ENCODE assay signal across 1 cellular context in the genomic region with DNA sequence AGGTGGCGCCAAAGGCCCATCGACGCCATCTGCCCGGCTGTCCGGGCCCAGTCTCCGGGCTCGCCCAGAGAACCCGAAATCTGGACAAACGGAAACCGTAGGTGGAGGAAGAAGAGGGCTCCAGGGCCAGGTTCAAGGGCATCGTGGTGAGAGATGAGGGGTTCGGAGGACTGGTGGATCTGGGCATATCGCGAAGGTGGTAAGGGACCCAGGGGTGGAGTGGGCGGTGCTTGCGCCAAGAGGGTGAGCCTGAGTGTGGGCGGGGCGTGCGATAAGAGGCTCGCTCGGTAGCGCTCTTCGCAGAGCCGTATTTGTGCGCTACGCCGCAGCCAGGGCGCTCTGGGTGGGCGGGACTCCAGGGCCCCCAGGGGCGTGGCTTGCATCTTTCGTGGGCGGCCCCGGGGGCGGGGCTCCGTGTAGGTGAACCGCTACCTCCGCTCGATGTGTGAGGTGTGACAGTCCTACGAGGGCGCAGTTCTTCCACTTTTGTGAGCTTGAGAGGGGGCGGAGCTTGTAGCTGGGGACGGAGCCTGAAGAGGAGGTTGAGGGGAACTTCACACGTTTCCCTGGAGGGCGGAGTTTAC.
TF ChIP-seq lines count a peak whose summit lies in the region.

No MANE protein-coding gene starts in this region.

TF ChIP-seq in HepG2, 621 proteins besides CTCF, POLR2A, EP300 and RAD21 (continued from another document and continues in another):
- TF ChIP-seq, protein P1, sequence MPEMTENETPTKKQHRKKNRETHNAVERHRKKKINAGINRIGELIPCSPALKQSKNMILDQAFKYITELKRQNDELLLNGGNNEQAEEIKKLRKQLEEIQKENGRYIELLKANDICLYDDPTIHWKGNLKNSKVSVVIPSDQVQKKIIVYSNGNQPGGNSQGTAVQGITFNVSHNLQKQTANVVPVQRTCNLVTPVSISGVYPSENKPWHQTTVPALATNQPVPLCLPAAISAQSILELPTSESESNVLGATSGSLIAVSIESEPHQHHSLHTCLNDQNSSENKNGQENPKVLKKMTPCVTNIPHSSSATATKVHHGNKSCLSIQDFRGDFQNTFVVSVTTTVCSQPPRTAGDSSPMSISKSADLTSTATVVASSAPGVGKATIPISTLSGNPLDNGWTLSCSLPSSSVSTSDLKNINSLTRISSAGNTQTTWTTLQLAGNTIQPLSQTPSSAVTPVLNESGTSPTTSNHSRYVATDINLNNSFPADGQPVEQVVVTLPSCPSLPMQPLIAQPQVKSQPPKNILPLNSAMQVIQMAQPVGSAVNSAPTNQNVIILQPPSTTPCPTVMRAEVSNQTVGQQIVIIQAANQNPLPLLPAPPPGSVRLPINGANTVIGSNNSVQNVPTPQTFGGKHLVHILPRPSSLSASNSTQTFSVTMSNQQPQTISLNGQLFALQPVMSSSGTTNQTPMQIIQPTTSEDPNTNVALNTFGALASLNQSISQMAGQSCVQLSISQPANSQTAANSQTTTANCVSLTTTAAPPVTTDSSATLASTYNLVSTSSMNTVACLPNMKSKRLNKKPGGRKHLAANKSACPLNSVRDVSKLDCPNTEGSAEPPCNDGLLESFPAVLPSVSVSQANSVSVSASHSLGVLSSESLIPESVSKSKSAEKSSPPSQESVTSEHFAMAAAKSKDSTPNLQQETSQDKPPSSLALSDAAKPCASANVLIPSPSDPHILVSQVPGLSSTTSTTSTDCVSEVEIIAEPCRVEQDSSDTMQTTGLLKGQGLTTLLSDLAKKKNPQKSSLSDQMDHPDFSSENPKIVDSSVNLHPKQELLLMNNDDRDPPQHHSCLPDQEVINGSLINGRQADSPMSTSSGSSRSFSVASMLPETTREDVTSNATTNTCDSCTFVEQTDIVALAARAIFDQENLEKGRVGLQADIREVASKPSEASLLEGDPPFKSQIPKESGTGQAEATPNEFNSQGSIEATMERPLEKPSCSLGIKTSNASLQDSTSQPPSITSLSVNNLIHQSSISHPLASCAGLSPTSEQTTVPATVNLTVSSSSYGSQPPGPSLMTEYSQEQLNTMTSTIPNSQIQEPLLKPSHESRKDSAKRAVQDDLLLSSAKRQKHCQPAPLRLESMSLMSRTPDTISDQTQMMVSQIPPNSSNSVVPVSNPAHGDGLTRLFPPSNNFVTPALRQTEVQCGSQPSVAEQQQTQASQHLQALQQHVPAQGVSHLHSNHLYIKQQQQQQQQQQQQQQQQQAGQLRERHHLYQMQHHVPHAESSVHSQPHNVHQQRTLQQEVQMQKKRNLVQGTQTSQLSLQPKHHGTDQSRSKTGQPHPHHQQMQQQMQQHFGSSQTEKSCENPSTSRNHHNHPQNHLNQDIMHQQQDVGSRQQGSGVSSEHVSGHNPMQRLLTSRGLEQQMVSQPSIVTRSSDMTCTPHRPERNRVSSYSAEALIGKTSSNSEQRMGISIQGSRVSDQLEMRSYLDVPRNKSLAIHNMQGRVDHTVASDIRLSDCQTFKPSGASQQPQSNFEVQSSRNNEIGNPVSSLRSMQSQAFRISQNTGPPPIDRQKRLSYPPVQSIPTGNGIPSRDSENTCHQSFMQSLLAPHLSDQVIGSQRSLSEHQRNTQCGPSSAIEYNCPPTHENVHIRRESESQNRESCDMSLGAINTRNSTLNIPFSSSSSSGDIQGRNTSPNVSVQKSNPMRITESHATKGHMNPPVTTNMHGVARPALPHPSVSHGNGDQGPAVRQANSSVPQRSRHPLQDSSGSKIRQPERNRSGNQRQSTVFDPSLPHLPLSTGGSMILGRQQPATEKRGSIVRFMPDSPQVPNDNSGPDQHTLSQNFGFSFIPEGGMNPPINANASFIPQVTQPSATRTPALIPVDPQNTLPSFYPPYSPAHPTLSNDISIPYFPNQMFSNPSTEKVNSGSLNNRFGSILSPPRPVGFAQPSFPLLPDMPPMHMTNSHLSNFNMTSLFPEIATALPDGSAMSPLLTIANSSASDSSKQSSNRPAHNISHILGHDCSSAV (CRISPR knock-in tag; IDR thresholded peaks at IDR 0.05; ENCODE audit: borderline replicate concordance) = no peak
- TF ChIP-seq, protein P2, sequence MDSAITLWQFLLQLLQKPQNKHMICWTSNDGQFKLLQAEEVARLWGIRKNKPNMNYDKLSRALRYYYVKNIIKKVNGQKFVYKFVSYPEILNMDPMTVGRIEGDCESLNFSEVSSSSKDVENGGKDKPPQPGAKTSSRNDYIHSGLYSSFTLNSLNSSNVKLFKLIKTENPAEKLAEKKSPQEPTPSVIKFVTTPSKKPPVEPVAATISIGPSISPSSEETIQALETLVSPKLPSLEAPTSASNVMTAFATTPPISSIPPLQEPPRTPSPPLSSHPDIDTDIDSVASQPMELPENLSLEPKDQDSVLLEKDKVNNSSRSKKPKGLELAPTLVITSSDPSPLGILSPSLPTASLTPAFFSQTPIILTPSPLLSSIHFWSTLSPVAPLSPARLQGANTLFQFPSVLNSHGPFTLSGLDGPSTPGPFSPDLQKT (CRISPR knock-in tag; IDR thresholded peaks at IDR 0.05; ENCODE audit: borderline replicate concordance) = no peak
- TF ChIP-seq, protein P3, sequence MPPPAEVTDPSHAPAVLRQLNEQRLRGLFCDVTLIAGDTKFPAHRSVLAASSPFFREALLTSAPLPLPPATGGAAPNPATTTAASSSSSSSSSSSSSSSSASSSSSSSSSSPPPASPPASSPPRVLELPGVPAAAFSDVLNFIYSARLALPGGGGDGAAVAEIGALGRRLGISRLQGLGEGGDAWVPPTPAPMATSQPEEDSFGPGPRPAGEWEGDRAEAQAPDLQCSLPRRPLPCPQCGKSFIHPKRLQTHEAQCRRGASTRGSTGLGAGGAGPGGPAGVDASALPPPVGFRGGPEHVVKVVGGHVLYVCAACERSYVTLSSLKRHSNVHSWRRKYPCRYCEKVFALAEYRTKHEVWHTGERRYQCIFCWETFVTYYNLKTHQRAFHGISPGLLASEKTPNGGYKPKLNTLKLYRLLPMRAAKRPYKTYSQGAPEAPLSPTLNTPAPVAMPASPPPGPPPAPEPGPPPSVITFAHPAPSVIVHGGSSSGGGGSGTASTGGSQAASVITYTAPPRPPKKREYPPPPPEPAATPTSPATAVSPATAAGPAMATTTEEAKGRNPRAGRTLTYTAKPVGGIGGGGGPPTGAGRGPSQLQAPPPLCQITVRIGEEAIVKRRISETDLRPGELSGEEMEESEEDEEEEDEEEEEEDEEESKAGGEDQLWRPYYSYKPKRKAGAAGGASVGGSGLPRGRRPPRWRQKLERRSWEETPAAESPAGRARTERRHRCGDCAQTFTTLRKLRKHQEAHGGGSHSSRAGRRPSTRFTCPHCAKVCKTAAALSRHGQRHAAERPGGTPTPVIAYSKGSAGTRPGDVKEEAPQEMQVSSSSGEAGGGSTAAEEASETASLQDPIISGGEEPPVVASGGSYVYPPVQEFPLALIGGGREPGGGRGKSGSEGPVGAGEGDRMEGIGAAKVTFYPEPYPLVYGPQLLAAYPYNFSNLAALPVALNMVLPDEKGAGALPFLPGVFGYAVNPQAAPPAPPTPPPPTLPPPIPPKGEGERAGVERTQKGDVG (CRISPR knock-in tag; IDR thresholded peaks at IDR 0.05; ENCODE audit: borderline replicate concordance) = 0 out of 2 replicates have a peak, but pooled peaks have one; percentile 48
- no peak for TF ChIP-seq EZH2 (conservative IDR thresholded peaks at IDR 0.05; ENCODE audit: low read depth, low read length)
- TF ChIP-seq CAMTA2 (CRISPR knock-in tag; IDR thresholded peaks at IDR 0.05; ENCODE audit: borderline replicate concordance) = no peak
- TF ChIP-seq ZNF3 (CRISPR knock-in tag; IDR thresholded peaks at IDR 0.05) = no peak
- TF ChIP-seq CEBPB (IDR thresholded peaks at IDR 0.05; ENCODE audit: borderline replicate concordance, low read depth, low read length) = no peak
- TF ChIP-seq, protein P4, sequence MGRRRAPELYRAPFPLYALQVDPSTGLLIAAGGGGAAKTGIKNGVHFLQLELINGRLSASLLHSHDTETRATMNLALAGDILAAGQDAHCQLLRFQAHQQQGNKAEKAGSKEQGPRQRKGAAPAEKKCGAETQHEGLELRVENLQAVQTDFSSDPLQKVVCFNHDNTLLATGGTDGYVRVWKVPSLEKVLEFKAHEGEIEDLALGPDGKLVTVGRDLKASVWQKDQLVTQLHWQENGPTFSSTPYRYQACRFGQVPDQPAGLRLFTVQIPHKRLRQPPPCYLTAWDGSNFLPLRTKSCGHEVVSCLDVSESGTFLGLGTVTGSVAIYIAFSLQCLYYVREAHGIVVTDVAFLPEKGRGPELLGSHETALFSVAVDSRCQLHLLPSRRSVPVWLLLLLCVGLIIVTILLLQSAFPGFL (CRISPR knock-in tag; IDR thresholded peaks at IDR 0.05) = no peak
- TF ChIP-seq MIER2 (CRISPR knock-in tag; IDR thresholded peaks at IDR 0.05) = 0 out of 2 replicates have a peak, but pooled peaks have one; percentile 16
- TF ChIP-seq, protein P5, sequence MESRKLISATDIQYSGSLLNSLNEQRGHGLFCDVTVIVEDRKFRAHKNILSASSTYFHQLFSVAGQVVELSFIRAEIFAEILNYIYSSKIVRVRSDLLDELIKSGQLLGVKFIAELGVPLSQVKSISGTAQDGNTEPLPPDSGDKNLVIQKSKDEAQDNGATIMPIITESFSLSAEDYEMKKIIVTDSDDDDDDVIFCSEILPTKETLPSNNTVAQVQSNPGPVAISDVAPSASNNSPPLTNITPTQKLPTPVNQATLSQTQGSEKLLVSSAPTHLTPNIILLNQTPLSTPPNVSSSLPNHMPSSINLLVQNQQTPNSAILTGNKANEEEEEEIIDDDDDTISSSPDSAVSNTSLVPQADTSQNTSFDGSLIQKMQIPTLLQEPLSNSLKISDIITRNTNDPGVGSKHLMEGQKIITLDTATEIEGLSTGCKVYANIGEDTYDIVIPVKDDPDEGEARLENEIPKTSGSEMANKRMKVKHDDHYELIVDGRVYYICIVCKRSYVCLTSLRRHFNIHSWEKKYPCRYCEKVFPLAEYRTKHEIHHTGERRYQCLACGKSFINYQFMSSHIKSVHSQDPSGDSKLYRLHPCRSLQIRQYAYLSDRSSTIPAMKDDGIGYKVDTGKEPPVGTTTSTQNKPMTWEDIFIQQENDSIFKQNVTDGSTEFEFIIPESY (CRISPR knock-in tag; IDR thresholded peaks at IDR 0.05) = no peak
- peak; percentile 29; the same call in 1 of the 2 replicates for TF ChIP-seq NRL (CRISPR knock-in tag; IDR thresholded peaks at IDR 0.05; ENCODE audit: borderline replicate concordance)
- 0 out of 2 replicates have a peak, but pooled peaks have one; percentile 7 for TF ChIP-seq RARA (CRISPR knock-in tag; IDR thresholded peaks at IDR 0.05)
- TF ChIP-seq YY1 (IDR thresholded peaks at IDR 0.05; ENCODE audit: insufficient read depth, insufficient replicate concordance, low read depth, low read length) = peak; percentile 39
- TF ChIP-seq, protein P6, sequence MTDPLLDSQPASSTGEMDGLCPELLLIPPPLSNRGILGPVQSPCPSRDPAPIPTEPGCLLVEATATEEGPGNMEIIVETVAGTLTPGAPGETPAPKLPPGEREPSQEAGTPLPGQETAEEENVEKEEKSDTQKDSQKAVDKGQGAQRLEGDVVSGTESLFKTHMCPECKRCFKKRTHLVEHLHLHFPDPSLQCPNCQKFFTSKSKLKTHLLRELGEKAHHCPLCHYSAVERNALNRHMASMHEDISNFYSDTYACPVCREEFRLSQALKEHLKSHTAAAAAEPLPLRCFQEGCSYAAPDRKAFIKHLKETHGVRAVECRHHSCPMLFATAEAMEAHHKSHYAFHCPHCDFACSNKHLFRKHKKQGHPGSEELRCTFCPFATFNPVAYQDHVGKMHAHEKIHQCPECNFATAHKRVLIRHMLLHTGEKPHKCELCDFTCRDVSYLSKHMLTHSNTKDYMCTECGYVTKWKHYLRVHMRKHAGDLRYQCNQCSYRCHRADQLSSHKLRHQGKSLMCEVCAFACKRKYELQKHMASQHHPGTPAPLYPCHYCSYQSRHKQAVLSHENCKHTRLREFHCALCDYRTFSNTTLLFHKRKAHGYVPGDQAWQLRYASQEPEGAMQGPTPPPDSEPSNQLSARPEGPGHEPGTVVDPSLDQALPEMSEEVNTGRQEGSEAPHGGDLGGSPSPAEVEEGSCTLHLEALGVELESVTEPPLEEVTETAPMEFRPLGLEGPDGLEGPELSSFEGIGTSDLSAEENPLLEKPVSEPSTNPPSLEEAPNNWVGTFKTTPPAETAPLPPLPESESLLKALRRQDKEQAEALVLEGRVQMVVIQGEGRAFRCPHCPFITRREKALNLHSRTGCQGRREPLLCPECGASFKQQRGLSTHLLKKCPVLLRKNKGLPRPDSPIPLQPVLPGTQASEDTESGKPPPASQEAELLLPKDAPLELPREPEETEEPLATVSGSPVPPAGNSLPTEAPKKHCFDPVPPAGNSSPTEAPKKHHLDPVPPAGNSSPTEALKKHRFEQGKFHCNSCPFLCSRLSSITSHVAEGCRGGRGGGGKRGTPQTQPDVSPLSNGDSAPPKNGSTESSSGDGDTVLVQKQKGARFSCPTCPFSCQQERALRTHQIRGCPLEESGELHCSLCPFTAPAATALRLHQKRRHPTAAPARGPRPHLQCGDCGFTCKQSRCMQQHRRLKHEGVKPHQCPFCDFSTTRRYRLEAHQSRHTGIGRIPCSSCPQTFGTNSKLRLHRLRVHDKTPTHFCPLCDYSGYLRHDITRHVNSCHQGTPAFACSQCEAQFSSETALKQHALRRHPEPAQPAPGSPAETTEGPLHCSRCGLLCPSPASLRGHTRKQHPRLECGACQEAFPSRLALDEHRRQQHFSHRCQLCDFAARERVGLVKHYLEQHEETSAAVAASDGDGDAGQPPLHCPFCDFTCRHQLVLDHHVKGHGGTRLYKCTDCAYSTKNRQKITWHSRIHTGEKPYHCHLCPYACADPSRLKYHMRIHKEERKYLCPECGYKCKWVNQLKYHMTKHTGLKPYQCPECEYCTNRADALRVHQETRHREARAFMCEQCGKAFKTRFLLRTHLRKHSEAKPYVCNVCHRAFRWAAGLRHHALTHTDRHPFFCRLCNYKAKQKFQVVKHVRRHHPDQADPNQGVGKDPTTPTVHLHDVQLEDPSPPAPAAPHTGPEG (CRISPR knock-in tag; IDR thresholded peaks at IDR 0.05) = no peak
- TF ChIP-seq SIX1 (CRISPR knock-in tag; IDR thresholded peaks at IDR 0.05; ENCODE audit: borderline replicate concordance) = no peak
- TF ChIP-seq, protein P7, sequence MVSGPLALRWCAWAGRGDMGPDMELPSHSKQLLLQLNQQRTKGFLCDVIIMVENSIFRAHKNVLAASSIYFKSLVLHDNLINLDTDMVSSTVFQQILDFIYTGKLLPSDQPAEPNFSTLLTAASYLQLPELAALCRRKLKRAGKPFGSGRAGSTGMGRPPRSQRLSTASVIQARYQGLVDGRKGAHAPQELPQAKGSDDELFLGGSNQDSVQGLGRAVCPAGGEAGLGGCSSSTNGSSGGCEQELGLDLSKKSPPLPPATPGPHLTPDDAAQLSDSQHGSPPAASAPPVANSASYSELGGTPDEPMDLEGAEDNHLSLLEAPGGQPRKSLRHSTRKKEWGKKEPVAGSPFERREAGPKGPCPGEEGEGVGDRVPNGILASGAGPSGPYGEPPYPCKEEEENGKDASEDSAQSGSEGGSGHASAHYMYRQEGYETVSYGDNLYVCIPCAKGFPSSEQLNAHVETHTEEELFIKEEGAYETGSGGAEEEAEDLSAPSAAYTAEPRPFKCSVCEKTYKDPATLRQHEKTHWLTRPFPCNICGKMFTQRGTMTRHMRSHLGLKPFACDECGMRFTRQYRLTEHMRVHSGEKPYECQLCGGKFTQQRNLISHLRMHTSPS (CRISPR knock-in tag; IDR thresholded peaks at IDR 0.05; ENCODE audit: low read depth) = peak; percentile 18; the same call in 1 of the 2 replicates
- no peak; the same call in 1 of the 2 replicates for TF ChIP-seq ZMYM2 (CRISPR knock-in tag; IDR thresholded peaks at IDR 0.05)
- no peak for TF ChIP-seq ZNF577 (CRISPR knock-in tag; IDR thresholded peaks at IDR 0.05; ENCODE audit: borderline replicate concordance, low read depth)
- no peak for TF ChIP-seq PLRG1 (conservative IDR thresholded peaks at IDR 0.05)
- TF ChIP-seq ZNF253 (CRISPR knock-in tag; IDR thresholded peaks at IDR 0.05; ENCODE audit: borderline replicate concordance) = no peak
- TF ChIP-seq ZC3H13 (CRISPR knock-in tag; IDR thresholded peaks at IDR 0.05) = no peak
- no peak for TF ChIP-seq CC2D1A (CRISPR knock-in tag; IDR thresholded peaks at IDR 0.05)
- TF ChIP-seq CBX2 (IDR thresholded peaks at IDR 0.05; ENCODE audit: low read depth, low read length) = no peak
- TF ChIP-seq CBX2 (CRISPR knock-in tag; IDR thresholded peaks at IDR 0.05; ENCODE audit: low read depth) = 0 out of 2 replicates have a peak, but pooled peaks have one; percentile 0
- TF ChIP-seq ZNF124 (CRISPR knock-in tag; IDR thresholded peaks at IDR 0.05) = no peak; the same call in 1 of the 2 replicates
